Comparison of ENCODE assay signal across 21 cellular contexts in the genomic region with DNA sequence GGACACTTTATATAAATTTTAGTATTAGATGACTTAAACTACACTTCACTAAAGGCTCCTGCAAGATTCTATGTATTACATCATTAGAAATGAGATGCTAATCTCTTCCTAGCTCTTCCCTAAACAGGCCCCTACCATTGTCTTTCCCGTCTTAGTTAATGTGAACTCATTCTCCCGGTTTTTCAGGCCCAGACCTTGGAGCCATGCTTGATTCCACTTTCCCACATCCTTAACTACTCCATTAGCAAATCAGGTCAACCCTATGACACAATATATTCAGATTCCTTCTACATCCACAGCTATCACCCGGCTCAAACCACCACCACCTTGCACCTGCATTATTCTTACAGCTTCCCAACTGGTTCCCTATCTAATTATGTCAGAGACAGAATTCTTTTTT.
"Had no signal": no experiment of that assay in that cellular context is flagged by ENCODE, and none has a peak within 500 bp of the region (broad histone marks: within the 10 kb centered on the region; RNA-seq: fewer than 3 reads in every experiment).

No MANE protein-coding gene starts in this region.

- H3K36me3 ChIP-seq: colonic mucosa, prostate gland, uterus had no signal

- H3K27me3 ChIP-seq: body of pancreas, colonic mucosa, gastroesophageal sphincter, heart right ventricle, tibial artery, uterus had no signal

- H3K9me3 ChIP-seq: body of pancreas, colonic mucosa, gastroesophageal sphincter, heart right ventricle, prostate gland, tibial artery, uterus had no signal

- H3K4me3 ChIP-seq: body of pancreas, colonic mucosa, gastroesophageal sphincter, heart right ventricle, prostate gland, skin epidermis, tibial artery, uterus had no signal

- H3K4me1 ChIP-seq: body of pancreas, colonic mucosa, gastroesophageal sphincter, prostate gland, tibial artery, uterus had no signal

- DNase-seq: activated CD4-positive, alpha-beta T cell treated with anti-CD3 and anti-CD28 coated beads for 48 hours; activated CD8-positive, alpha-beta T cell treated with anti-CD3 and anti-CD28 coated beads for 36 hours; activated gamma-delta T cell; activated T-cell treated with anti-CD3 and anti-CD28 coated beads, Interleukin-2, amount 50 U/mL, for 72 hours; amniotic stem cell; body of pancreas; central memory CD4-positive, alpha-beta T cell; colonic mucosa; effector CD8-positive, alpha-beta T cell; heart right ventricle; kidney glomerular epithelial cell; right cardiac atrium; stimulated activated CD4-positive, alpha-beta T cell treated with anti-CD3 and anti-CD28 coated beads, Interleukin-15, amount 100 ng/mL, for 24 hours; stimulated activated CD4-positive, alpha-beta T cell treated with anti-CD3 and anti-CD28 coated beads, Interleukin-4, amount 100 ng/mL, for 1 hour; stimulated activated naive CD4-positive, alpha-beta T cell; T-helper 17 cell; tibial artery; uterus had no signal

- H3K27ac ChIP-seq: body of pancreas, colonic mucosa, gastroesophageal sphincter, heart right ventricle, prostate gland, tibial artery, uterus had no signal
